Comparison of ENCODE assay signal across 17 cellular contexts in genomic region chr18:703660-704018, GRCh38. TPM values are rescaled to one million over a fixed set of nuclear protein-coding genes. Genes with fewer than 3 reads are reported as not detected.
DNase-seq lines count a peak whose midpoint lies in the region; FAIRE-seq and TF ChIP-seq lines count a peak whose summit lies in the region.
"Had no signal": no experiment of that assay in that cellular context is flagged by ENCODE, and none has a peak within 500 bp of the region (broad histone marks: within the 10 kb centered on the region; RNA-seq: fewer than 3 reads in every experiment).

No MANE protein-coding gene starts in this region.

- no peaks in the 10 kb centered on the region for H3F3A ChIP-seq in MM.1S (ENCODE audit: insufficient read depth, low read length)

- H3K27ac ChIP-seq in astrocyte (ENCODE audit: low read depth, low read length) (peak overlapping the region; percentile 93), mesodermal cell (ENCODE audit: low read depth, low read length, severe bottlenecking) (peak overlapping the region; percentile 83), MM.1S (ENCODE audit: low read length) (no peak overlapping the region)
- H3K27ac ChIP-seq: BLaER1, right lobe of liver had no signal

- H4K20me1 ChIP-seq in astrocyte (ENCODE audit: insufficient read depth, low read length): peaks cover 3% of the 10 kb centered on the region
- H4K20me1 ChIP-seq in MM.1S (ENCODE audit: insufficient read depth, low read length): no peaks in the 10 kb centered on the region
- H4K20me1 ChIP-seq: BLaER1 had no signal

- H3K27me3 ChIP-seq in astrocyte (ENCODE audit: insufficient read depth, low read length) (no peaks in the 10 kb centered on the region), MM.1S (replicated peaks; ENCODE audit: insufficient read depth, low read length) (no peaks in the 10 kb centered on the region), H7 (ENCODE audit: control insufficient read depth, insufficient read depth, low read length) (no peaks in the 10 kb centered on the region)
- H3K27me3 ChIP-seq: adrenal gland, BLaER1, right lobe of liver had no signal

- H3K36me3 Mint-ChIP-seq in astrocyte (ENCODE audit: low read depth, unreplicated experiment): peaks cover 7% of the 10 kb centered on the region

- H3K9me3 Mint-ChIP-seq in astrocyte (ENCODE audit: unreplicated experiment): no peaks in the 10 kb centered on the region
- H3K9me3 Mint-ChIP-seq: H9; T-helper 1 cell treated with Interleukin-12 subunit alpha and Interleukin-12 subunit beta and Interleukin-4 antibody, amounts not matched to agents 30 μg/mL and 1 μg/mL, for 36 hours had no signal

- FAIRE-seq in H54 (lab: Jason Lieb, UNC) (peak; percentile 81), astrocyte (lab: Jason Lieb, UNC) (no peak)
- FAIRE-seq: frontal cortex, G401.6 had no signal

- TF ChIP-seq POLR2A in H54 (IDR thresholded peaks at IDR 0.05; ENCODE audit: low read depth, low read length): no peak

- H3K4me3 ChIP-seq in astrocyte (ENCODE audit: insufficient read depth, low read depth, low read length): no peak overlapping the region
- H3K4me3 ChIP-seq in mesodermal cell (ENCODE audit: extremely low read depth, insufficient read depth, low read length, poor library complexity, severe bottlenecking): no peak overlapping the region
- H3K4me3 ChIP-seq in MM.1S (ENCODE audit: low read length): no peak overlapping the region
- H3K4me3 ChIP-seq in H7 (ENCODE audit: insufficient read depth, low read depth, low read length): no peak overlapping the region
- H3K4me3 ChIP-seq: adrenal gland, BLaER1, right lobe of liver had no signal

- 81 to 82% methylated on average over 3 to 4 of the region's 5 CpGs for WGBS in mesodermal cell (ENCODE audit: insufficient coverage in 2 of 2), 2 experiments

- TF ChIP-seq CTCF in astrocyte (IDR thresholded peaks at IDR 0.05; ENCODE audit: insufficient read depth, low read depth, low read length) (no peak), MM.1S (IDR thresholded peaks at IDR 0.05; ENCODE audit: low read length) (no peak)

- peak; percentile 76 for DNase-seq in ACHN
- DNase-seq in H54 (ENCODE audit: insufficient read length, low spot score): no peak
- no peak for DNase-seq in astrocyte (ENCODE audit: low read depth)
- DNase-seq in nucleus accumbens (lab: John Stamatoyannopoulos, UW): no peak
- no peak for DNase-seq in MM.1S
- DNase-seq in H7: no peak
- DNase-seq in COR-L47 (lab: John Stamatoyannopoulos, UW): no peak
- DNase-seq: H9, NCI-H1105, NCI-H345 had no signal

- peak overlapping the region; percentile 84 for H3K4me2 ChIP-seq in astrocyte (ENCODE audit: low read length)
- no peak overlapping the region for H3K4me2 ChIP-seq in MM.1S (ENCODE audit: low read depth, low read length)
- H3K4me2 ChIP-seq: BLaER1 had no signal

- H3K9me2 ChIP-seq in MM.1S (replicated peaks; ENCODE audit: insufficient read depth, low read length): no peaks in the 10 kb centered on the region

- H3K4me1 ChIP-seq in astrocyte (ENCODE audit: insufficient read depth, low read length): peaks cover 27% of the 10 kb centered on the region
- H3K4me1 ChIP-seq in mesodermal cell (ENCODE audit: control insufficient read depth, insufficient read depth, low read length, poor library complexity, severe bottlenecking): peaks cover 17% of the 10 kb centered on the region
- H3K4me1 ChIP-seq in MM.1S (ENCODE audit: low read length): no peaks in the 10 kb centered on the region

- H3K79me2 ChIP-seq in astrocyte (ENCODE audit: insufficient read depth, low read length): peaks cover 9% of the 10 kb centered on the region
- H3K79me2 ChIP-seq in MM.1S (ENCODE audit: low read length): no peaks in the 10 kb centered on the region

- H2AFZ ChIP-seq in astrocyte (ENCODE audit: low read depth, low read length) (no peak overlapping the region), MM.1S (ENCODE audit: low read length) (no peak overlapping the region)

- peaks cover 7% of the 10 kb centered on the region for H3K36me3 ChIP-seq in astrocyte (ENCODE audit: insufficient read depth, low read length)
- peaks cover 32% of the 10 kb centered on the region for H3K36me3 ChIP-seq in mesodermal cell (ENCODE audit: control insufficient read depth, insufficient read depth, low read length)
- no peaks in the 10 kb centered on the region for H3K36me3 ChIP-seq in MM.1S (replicated peaks; ENCODE audit: insufficient read depth, low read length)
- H3K36me3 ChIP-seq in H7 (replicated peaks; ENCODE audit: control insufficient read depth, insufficient read depth, low read length): peaks cover 3% of the 10 kb centered on the region

- H3K4me1 Mint-ChIP-seq in astrocyte (ENCODE audit: low read depth, unreplicated experiment): peaks cover 16% of the 10 kb centered on the region
- H3K4me1 Mint-ChIP-seq: H9 had no signal

- H3K27me3 Mint-ChIP-seq in astrocyte (ENCODE audit: low read depth, unreplicated experiment): no peaks in the 10 kb centered on the region

- in situ Hi-C loops in ACHN (cut with HindIII; ENCODE audit: low pct_ligation_motif_present, low pct_unique_long_range_greater_than_20kb, low sequenced_read_pairs): no loop called here

- H3K9ac ChIP-seq in astrocyte (ENCODE audit: low read length) (peak overlapping the region; percentile 82), MM.1S (ENCODE audit: low read length) (no peak overlapping the region)
- H3K9ac ChIP-seq: BLaER1 had no signal

- H3K4me3 Mint-ChIP-seq in astrocyte (ENCODE audit: unreplicated experiment): no peak overlapping the region
- H3K4me3 Mint-ChIP-seq: H9; T-helper 1 cell treated with Interleukin-12 subunit alpha and Interleukin-12 subunit beta and Interleukin-4 antibody, amounts not matched to agents 30 μg/mL and 1 μg/mL, for 36 hours had no signal

- peak overlapping the region; percentile 73 for H3K27ac Mint-ChIP-seq in astrocyte (ENCODE audit: unreplicated experiment)

- H3K9me3 ChIP-seq in astrocyte (ENCODE audit: insufficient read depth, low read depth, low read length) (no peaks in the 10 kb centered on the region), mesodermal cell (ENCODE audit: control insufficient read depth, low read length) (no peaks in the 10 kb centered on the region), MM.1S (replicated peaks; ENCODE audit: insufficient read depth, low read length) (no peaks in the 10 kb centered on the region)
- H3K9me3 ChIP-seq: adrenal gland, BLaER1, right lobe of liver had no signal

RNA-seq across cellular contexts. Expression of gene ENOSF1, which starts 8.8 kb away (rescaled TPM):
- total RNA-seq in astrocyte: 14.4 and 15.2 TPM in 2 replicates
- polyA plus RNA-seq in mesodermal cell (2013, experiment 1 of 2): 20.5 TPM
- 19.1 TPM for polyA plus RNA-seq in mesodermal cell (2013, experiment 2 of 2)
- 15.4 and 20.6 TPM in 2 replicates for total RNA-seq in H7 (2014; rRNA removed; shearing (Covaris generic))

RNA-seq across cellular contexts. Expression of gene TYMS, which starts 46.2 kb away (rescaled TPM):
- 26.6 and 38.7 TPM in 2 replicates for total RNA-seq in astrocyte
- 211 TPM for polyA plus RNA-seq in mesodermal cell (2013, experiment 1 of 2)
- polyA plus RNA-seq in mesodermal cell (2013, experiment 2 of 2): 205 TPM
- total RNA-seq in H7 (2014; rRNA removed; shearing (Covaris generic)): 30.2 and 44.8 TPM in 2 replicates
